19 cellular contexts compared by ENCODE assay signal in the genomic region with DNA sequence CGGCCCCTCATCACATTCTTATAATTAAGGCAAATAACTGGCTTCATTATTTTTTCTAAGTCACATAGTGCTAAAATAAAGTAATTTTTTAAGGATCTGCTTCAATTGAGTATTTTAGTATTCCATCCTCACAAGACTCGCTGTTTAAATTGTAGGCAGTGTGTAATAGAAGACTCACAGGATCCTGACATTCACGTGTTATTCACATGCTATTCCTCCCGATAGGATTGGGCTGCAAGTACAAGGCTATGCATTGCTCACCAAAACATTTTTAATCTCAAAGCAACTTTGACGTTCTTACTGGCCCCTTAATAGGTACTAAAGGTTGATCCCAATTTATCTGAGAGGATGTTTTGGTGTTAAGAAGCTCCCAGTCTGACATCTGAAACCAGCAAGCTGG.
"Had no signal": no experiment of that assay in that cellular context is flagged by ENCODE, and none has a peak within 500 bp of the region (broad histone marks: within the 10 kb centered on the region; RNA-seq: fewer than 3 reads in every experiment).

No MANE protein-coding gene starts in this region.

- DNase-seq: MV-4-11, NCI-H1048, NCI-H1105, NCI-H1417, NCI-H1436 treated with DMSO at 0.1 percent for 48 hours, NCI-H1694, NCI-H187 treated with DMSO at 0.1 percent for 48 hours, NCI-H2029 treated with DMSO at 0.1 percent for 48 hours, NCI-H345, NCI-H446 treated with DMSO at 0.1 percent for 48 hours, NCI-H510A treated with DMSO at 0.1 percent for 48 hours, Right ventricle myocardium superior, RPMI8226, SIG-M5, SK-N-SH, SW 1271 had no signal

- H3K27ac ChIP-seq: KMS-11, SJSA1 had no signal

- H3K27ac Mint-ChIP-seq: IgD-negative memory B cell had no signal

- H3K27me3 Mint-ChIP-seq: IgD-negative memory B cell had no signal

- H3K4me3 Mint-ChIP-seq: IgD-negative memory B cell had no signal
